ENCODE assay signal across 8 cellular contexts in the genomic region with DNA sequence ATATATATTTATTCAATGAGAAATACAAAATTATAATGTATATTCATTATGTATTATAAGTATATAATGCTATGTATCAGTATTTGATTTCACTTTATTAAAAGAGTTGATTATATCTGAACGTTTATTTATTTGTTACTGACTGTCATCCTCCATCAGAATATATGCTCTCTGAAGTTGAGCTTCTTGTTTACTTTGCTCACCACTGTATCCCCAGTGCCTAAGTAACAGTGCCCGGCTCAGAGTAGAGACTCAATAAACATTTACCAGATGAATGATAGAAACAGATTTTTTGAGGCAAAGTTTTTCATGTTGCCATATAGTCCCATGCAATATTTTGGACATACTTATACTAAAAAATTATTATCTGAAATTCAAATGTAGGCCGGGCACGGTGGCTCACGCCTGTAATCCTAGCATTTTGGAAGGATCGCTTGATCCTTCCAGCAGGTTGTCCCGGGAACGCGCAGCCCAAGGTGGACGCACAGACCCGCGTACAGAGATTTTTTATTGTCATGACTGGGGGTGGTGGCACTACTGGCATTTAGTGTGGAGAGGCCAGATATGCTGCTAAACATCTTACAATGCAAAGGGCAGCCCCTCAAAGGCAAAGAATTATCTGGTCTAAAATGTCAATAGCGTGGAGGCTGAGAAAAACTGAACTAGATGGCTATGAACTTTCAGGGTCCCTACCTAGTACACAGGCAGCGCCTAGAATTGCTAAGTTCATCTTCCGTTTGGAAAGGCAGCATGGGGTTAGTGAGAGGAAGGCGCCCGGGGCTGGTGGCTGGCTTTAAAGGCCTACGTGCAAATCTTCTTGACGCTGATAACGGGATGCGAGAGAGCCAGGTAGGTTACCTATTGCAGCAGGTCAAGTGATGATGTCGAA. TPM values are rescaled to one million over a fixed set of nuclear protein-coding genes. Genes with fewer than 3 reads are reported as not detected.
DNase-seq lines count a peak whose midpoint lies in the region; ATAC-seq and TF ChIP-seq lines count a peak whose summit lies in the region.

No MANE protein-coding gene starts in this region.

- H2AFZ ChIP-seq in smooth muscle cell (ENCODE audit: low read depth), result peak overlapping the region; percentile 93

- no peak for TF ChIP-seq CTCF in WTC11 (IDR thresholded peaks at IDR 0.05)
- no peak for TF ChIP-seq CTCF in right atrium auricular region (IDR thresholded peaks at IDR 0.05)
- no peak for TF ChIP-seq CTCF in smooth muscle cell (IDR thresholded peaks at IDR 0.05; ENCODE audit: borderline replicate concordance, insufficient read depth, poor library complexity, severe bottlenecking)

- CTCF ChIA-PET in activated naive CD4-positive, alpha-beta T cell treated with anti-CD3 and anti-CD28 coated beads for 36 hours (lab: Charles Lee), result interaction anchor here (0.9 kb wide), 1 partner anchor 9 kb away, joined by 4 read pairs; no protein-coding TSS in a partner anchor
- CTCF ChIA-PET in WTC11 (lab: Charles Lee), result interaction anchor here (1.1 to 1.8 kb wide), 3 partner anchors 9 to 32 kb away, joined by 8 to 18 read pairs (median 9); partner anchors contain the start of gene PTGR1

- peaks cover 12% of the 10 kb centered on the region for H3K36me3 Mint-ChIP-seq in activated naive CD4-positive, alpha-beta T cell treated with anti-CD3 and anti-CD28 coated beads for 36 hours (ENCODE audit: low read depth)
- no peaks in the 10 kb centered on the region; the same call in 1 of the 2 replicates for H3K36me3 Mint-ChIP-seq in WTC11

- intact Hi-C loops in activated naive CD4-positive, alpha-beta T cell treated with anti-CD3 and anti-CD28 coated beads for 36 hours (cut with micrococcal nuclease), result loop anchor here (1.0 to 10.0 kb wide), 11 partner anchors 31 to 1373 kb away; partner anchors contain the start of genes GNG10, PTBP3, SNX30 and TXN

- H4K20me1 ChIP-seq in smooth muscle cell (ENCODE audit: low read depth), result peaks cover 35% of the 10 kb centered on the region

- peak overlapping the region; percentile 37 to 46 for H3K27ac ChIP-seq in right atrium auricular region
- no peak overlapping the region for H3K27ac ChIP-seq in smooth muscle cell (ENCODE audit: low read depth)

- no peaks in the 10 kb centered on the region for H3K27me3 Mint-ChIP-seq in activated naive CD4-positive, alpha-beta T cell treated with anti-CD3 and anti-CD28 coated beads for 36 hours (ENCODE audit: low read depth)
- no peaks in the 10 kb centered on the region; the same call in 1 of the 2 replicates for H3K27me3 Mint-ChIP-seq in WTC11 (ENCODE audit: low read depth)

- ATAC-seq in HG03064 (IDR thresholded peaks at IDR 0.05; ENCODE audit: low read depth, unreplicated experiment), result peak; percentile 29
- peak; percentile 41 for ATAC-seq in WTC11

- no peaks in the 10 kb centered on the region for H3K36me3 ChIP-seq in right atrium auricular region
- no peaks in the 10 kb centered on the region for H3K36me3 ChIP-seq in smooth muscle cell (ENCODE audit: low read depth)

- peaks cover 41% of the 10 kb centered on the region for H3K79me2 ChIP-seq in smooth muscle cell (ENCODE audit: low read depth)

- H3K4me3 ChIP-seq in right atrium auricular region (peak overlapping the region; percentile 69 to 84), smooth muscle cell (peak overlapping the region; percentile 81)

- H3K4me1 ChIP-seq in right atrium auricular region (peaks cover 0 to 29% of the 10 kb centered on the region in 2 donors), smooth muscle cell (ENCODE audit: low read depth) (peaks cover 17% of the 10 kb centered on the region)

- no peaks in the 10 kb centered on the region for H3K27me3 ChIP-seq in right atrium auricular region
- H3K27me3 ChIP-seq in smooth muscle cell (ENCODE audit: low read depth), result no peaks in the 10 kb centered on the region

- POLR2A ChIA-PET in WTC11 (lab: Charles Lee), result interaction anchor here (0.9 to 1.5 kb wide), 3 partner anchors 21 to 32 kb away, joined by 3 to 14 read pairs (median 11); partner anchors contain the start of genes GNG10 and PTGR1

- peak overlapping the region; percentile 92 for H3K4me3 Mint-ChIP-seq in activated naive CD4-positive, alpha-beta T cell treated with anti-CD3 and anti-CD28 coated beads for 36 hours
- H3K4me3 Mint-ChIP-seq in WTC11, result peak overlapping the region; percentile 99

- H3K27ac Mint-ChIP-seq in activated naive CD4-positive, alpha-beta T cell treated with anti-CD3 and anti-CD28 coated beads for 36 hours, result peak overlapping the region; percentile 79
- H3K27ac Mint-ChIP-seq in WTC11, result peak overlapping the region; percentile 98

- no peaks in the 10 kb centered on the region for H3K9me3 Mint-ChIP-seq in activated naive CD4-positive, alpha-beta T cell treated with anti-CD3 and anti-CD28 coated beads for 36 hours
- H3K9me3 Mint-ChIP-seq in WTC11, result no peaks in the 10 kb centered on the region

- no peak for DNase-seq in activated naive CD4-positive, alpha-beta T cell treated with anti-CD3 and anti-CD28 coated beads for 36 hours
- DNase-seq in activated naive CD4-positive, alpha-beta T cell treated with anti-CD3 and anti-CD28 coated beads, Interleukin-2, amount 50 U/mL, for 16 hours, result no peak
- DNase-seq in WTC11 (ENCODE audit: low spot score) (no peak), right atrium auricular region (ENCODE audit: low spot score) (no peak), smooth muscle cell (lab: John Stamatoyannopoulos, UW; ENCODE audit: unreplicated experiment) (no peak), GM03348 (ENCODE audit: low spot score) (no peak)
- DNase-seq in stimulated activated CD4-positive, alpha-beta T cell treated with anti-CD3 and anti-CD28 coated beads, Interleukin-4, amount 100 ng/mL, for 24 hours, result no peak

- peak overlapping the region; percentile 82 for H3K4me2 ChIP-seq in smooth muscle cell

- no peaks in the 10 kb centered on the region for H3F3A ChIP-seq in smooth muscle cell (ENCODE audit: low read depth)

- WGBS in smooth muscle cell (ENCODE audit: low lambda C conversion rate), result 16% methylated on average over 22 of the region's 22 CpGs

- peaks cover 35% of the 10 kb centered on the region for H3K4me1 Mint-ChIP-seq in activated naive CD4-positive, alpha-beta T cell treated with anti-CD3 and anti-CD28 coated beads for 36 hours (ENCODE audit: low read depth)
- H3K4me1 Mint-ChIP-seq in WTC11, result peaks cover 37% of the 10 kb centered on the region

- no peak overlapping the region for H3K9ac ChIP-seq in smooth muscle cell (ENCODE audit: low read depth)

- H3K9me3 ChIP-seq in right atrium auricular region (no peaks in the 10 kb centered on the region), smooth muscle cell (replicated peaks; ENCODE audit: low read depth) (no peaks in the 10 kb centered on the region)

TF ChIP-seq in WTC11, 78 proteins besides CTCF, POLR2A, EP300 and RAD21 (continues in another document):
- TF ChIP-seq ATF3 (CRISPR knock-in tag; conservative IDR thresholded peaks at IDR 0.05), result no peak
- TF ChIP-seq, protein P1, sequence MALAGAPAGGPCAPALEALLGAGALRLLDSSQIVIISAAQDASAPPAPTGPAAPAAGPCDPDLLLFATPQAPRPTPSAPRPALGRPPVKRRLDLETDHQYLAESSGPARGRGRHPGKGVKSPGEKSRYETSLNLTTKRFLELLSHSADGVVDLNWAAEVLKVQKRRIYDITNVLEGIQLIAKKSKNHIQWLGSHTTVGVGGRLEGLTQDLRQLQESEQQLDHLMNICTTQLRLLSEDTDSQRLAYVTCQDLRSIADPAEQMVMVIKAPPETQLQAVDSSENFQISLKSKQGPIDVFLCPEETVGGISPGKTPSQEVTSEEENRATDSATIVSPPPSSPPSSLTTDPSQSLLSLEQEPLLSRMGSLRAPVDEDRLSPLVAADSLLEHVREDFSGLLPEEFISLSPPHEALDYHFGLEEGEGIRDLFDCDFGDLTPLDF (CRISPR knock-in tag; IDR thresholded peaks at IDR 0.05), result no peak
- no peak for TF ChIP-seq NFE2L1 (CRISPR knock-in tag; IDR thresholded peaks at IDR 0.05)

RNA-seq across cellular contexts. Expression of gene DNAJC25, which starts 0.7 kb away (rescaled TPM):
- 1 to 10 TPM; 3.4 to 3.9 TPM for total RNA-seq in activated naive CD4-positive, alpha-beta T cell treated with anti-CD3 and anti-CD28 coated beads for 36 hours
- total RNA-seq in WTC11 (2021), result 6.1 to 7.4 TPM (median 6.8 TPM) in 3 replicates
- 1 to 10 TPM; 5.3 to 8.7 TPM for total RNA-seq in right atrium auricular region
- total RNA-seq in smooth muscle cell, result 13.1 and 14.2 TPM in 2 replicates
- polyA plus RNA-seq in smooth muscle cell, result 16.5 and 17.4 TPM in 2 replicates

RNA-seq across cellular contexts. Expression of gene GNG10, which starts 31.0 kb away (rescaled TPM):
- 10 to 100 TPM; 20.6 to 21.1 TPM for total RNA-seq in activated naive CD4-positive, alpha-beta T cell treated with anti-CD3 and anti-CD28 coated beads for 36 hours
- total RNA-seq in WTC11 (2021) (17.2 to 25.3 TPM (median 22.1 TPM) in 3 replicates), right atrium auricular region (10 to 100 TPM; 44.5 to 45.1 TPM), smooth muscle cell (102 and 104 TPM in 2 replicates)
- polyA plus RNA-seq in smooth muscle cell, result 43.8 and 47.9 TPM in 2 replicates

RNA-seq across cellular contexts. Expression of gene PTGR1, which starts 31.0 kb away (rescaled TPM):
- 1 to 10 TPM; 1.1 to 1.6 TPM for total RNA-seq in activated naive CD4-positive, alpha-beta T cell treated with anti-CD3 and anti-CD28 coated beads for 36 hours
- total RNA-seq in WTC11 (2021) (41.6 to 51.8 TPM (median 49.0 TPM) in 3 replicates), right atrium auricular region (10 to 100 TPM; 23.9 to 38.8 TPM), smooth muscle cell (67.1 and 70.5 TPM in 2 replicates)
- 67.8 and 74.4 TPM in 2 replicates for polyA plus RNA-seq in smooth muscle cell

Comparison
In these comparisons a context has a peak if more than half of its experiments do, and no peak if none do; other contexts are left out.
1. RNA of gene PTGR1, which starts 31.0 kb away (total RNA-seq): 67.1 to 70.5 TPM in smooth muscle cell, 41.6 to 51.8 TPM in WTC11 and 23.9 to 38.8 TPM in right atrium auricular region; 1.1 to 1.6 TPM in activated naive CD4-positive, alpha-beta T cell treated with anti-CD3 and anti-CD28 coated beads for 36 hours; every median in the first group is over 4 times any median in the second.